Comparison of ENCODE assay signal across 1 cellular context in the genomic region with DNA sequence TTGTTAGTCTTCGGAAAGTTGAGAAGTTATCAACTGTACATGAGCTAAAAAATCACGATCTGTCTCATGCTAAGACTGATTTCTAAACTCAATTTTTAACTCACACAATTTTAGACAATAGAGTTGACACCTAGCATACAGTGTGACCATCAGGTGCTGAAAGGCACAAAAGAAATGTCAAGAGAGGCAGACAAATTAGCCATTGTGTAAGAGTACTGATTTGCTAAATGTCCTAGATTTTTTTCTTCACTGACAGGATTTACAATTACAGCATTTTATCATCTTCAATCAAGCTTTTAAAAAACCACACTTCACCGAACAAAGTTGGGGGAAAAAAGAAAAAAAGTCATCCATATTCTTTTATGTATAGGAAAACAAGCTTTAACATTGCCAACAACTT.
TF ChIP-seq lines count a peak whose summit lies in the region.

No MANE protein-coding gene starts in this region.

TF ChIP-seq in WTC11, 78 proteins besides CTCF, POLR2A, EP300 and RAD21 (continued from another document):
- TF ChIP-seq, protein P1, sequence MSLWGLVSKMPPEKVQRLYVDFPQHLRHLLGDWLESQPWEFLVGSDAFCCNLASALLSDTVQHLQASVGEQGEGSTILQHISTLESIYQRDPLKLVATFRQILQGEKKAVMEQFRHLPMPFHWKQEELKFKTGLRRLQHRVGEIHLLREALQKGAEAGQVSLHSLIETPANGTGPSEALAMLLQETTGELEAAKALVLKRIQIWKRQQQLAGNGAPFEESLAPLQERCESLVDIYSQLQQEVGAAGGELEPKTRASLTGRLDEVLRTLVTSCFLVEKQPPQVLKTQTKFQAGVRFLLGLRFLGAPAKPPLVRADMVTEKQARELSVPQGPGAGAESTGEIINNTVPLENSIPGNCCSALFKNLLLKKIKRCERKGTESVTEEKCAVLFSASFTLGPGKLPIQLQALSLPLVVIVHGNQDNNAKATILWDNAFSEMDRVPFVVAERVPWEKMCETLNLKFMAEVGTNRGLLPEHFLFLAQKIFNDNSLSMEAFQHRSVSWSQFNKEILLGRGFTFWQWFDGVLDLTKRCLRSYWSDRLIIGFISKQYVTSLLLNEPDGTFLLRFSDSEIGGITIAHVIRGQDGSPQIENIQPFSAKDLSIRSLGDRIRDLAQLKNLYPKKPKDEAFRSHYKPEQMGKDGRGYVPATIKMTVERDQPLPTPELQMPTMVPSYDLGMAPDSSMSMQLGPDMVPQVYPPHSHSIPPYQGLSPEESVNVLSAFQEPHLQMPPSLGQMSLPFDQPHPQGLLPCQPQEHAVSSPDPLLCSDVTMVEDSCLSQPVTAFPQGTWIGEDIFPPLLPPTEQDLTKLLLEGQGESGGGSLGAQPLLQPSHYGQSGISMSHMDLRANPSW (CRISPR knock-in tag; conservative IDR thresholded peaks at IDR 0.05; ENCODE audit: low read depth), result no peak
- TF ChIP-seq ZNF219 (CRISPR knock-in tag; IDR thresholded peaks at IDR 0.05; ENCODE audit: borderline replicate concordance), result no peak
